ENCODE assay signal across 8 cellular contexts in genomic region chr20:2873747-2874041, GRCh38. TPM values are rescaled to one million over a fixed set of nuclear protein-coding genes. Genes with fewer than 3 reads are reported as not detected.
DNase-seq lines count a peak whose midpoint lies in the region; ATAC-seq and TF ChIP-seq lines count a peak whose summit lies in the region.

No MANE protein-coding gene starts in this region.

- H3K9ac ChIP-seq in fibroblast of lung (ENCODE audit: insufficient read depth, low read length): peak overlapping the region; percentile 80

- H3K79me2 ChIP-seq in fibroblast of lung (ENCODE audit: control insufficient read depth, insufficient read depth, low read length): peaks cover 25% of the 10 kb centered on the region

- H3K4me1 ChIP-seq in BE2C (no peaks in the 10 kb centered on the region), fibroblast of lung (ENCODE audit: control insufficient read depth, extremely low read depth, insufficient read depth, low read length) (peaks cover 10% of the 10 kb centered on the region), neutrophil (ENCODE audit: control insufficient read depth in 1 of 2, insufficient read depth in 1 of 2, low read depth in 1 of 2, low read length in 1 of 2) (peaks cover 21 to 33% of the 10 kb centered on the region in 2 experiments), tibial artery (peaks cover 0 to 48% (median 41%) of the 10 kb centered on the region in 4 donors)

- no peaks in the 10 kb centered on the region for H4K20me1 ChIP-seq in fibroblast of lung (ENCODE audit: control insufficient read depth, extremely low read depth, insufficient read depth, low read length)

- no peaks in the 10 kb centered on the region for H3K9me3 ChIP-seq in BE2C
- no peaks in the 10 kb centered on the region for H3K9me3 ChIP-seq in fibroblast of lung (ENCODE audit: control insufficient read depth, insufficient read depth, low read depth, low read length)
- no peaks in the 10 kb centered on the region for H3K9me3 ChIP-seq in neutrophil
- no peaks in the 10 kb centered on the region for H3K9me3 ChIP-seq in tibial artery

- H3K4me2 ChIP-seq in fibroblast of lung (ENCODE audit: extremely low read depth, insufficient read depth, low read length): peak overlapping the region; percentile 86

- H3K36me3 ChIP-seq in BE2C (no peaks in the 10 kb centered on the region), fibroblast of lung (ENCODE audit: control insufficient read depth, insufficient read depth, low read length) (peaks cover 1% of the 10 kb centered on the region), neutrophil (no peaks in the 10 kb centered on the region), tibial artery (no peaks in the 10 kb centered on the region)

- intact Hi-C loops in tibial artery (cut with DNase I; ENCODE audit: low total_unique reads): loop anchor here (2.0 to 10.0 kb wide), 2 partner anchors 31 to 179 kb away; partner anchors contain the start of gene EBF4

- H3K27me3 ChIP-seq in BE2C: no peaks in the 10 kb centered on the region
- no peaks in the 10 kb centered on the region for H3K27me3 ChIP-seq in fibroblast of lung (ENCODE audit: control insufficient read depth, insufficient read depth, low read length)
- peaks cover 29% of the 10 kb centered on the region for H3K27me3 ChIP-seq in neutrophil
- peaks cover 0 to 12% of the 10 kb centered on the region in 2 donors for H3K27me3 ChIP-seq in tibial artery

- TF ChIP-seq CTCF in BE2C (IDR thresholded peaks at IDR 0.05; ENCODE audit: low read depth, low read length) (no peak), fibroblast of lung (conservative IDR thresholded peaks at IDR 0.05 in 1 of 2, IDR thresholded peaks at IDR 0.05 in 1 of 2; ENCODE audit: low read depth in 1 of 2, low read length in 2 of 2) (no peak), neutrophil (IDR thresholded peaks at IDR 0.05) (no peak), tibial artery (IDR thresholded peaks at IDR 0.05) (no peak)

- DNase-seq in BE2C: peak; percentile 60
- peak; percentile 46 to 52 for DNase-seq in Kasumi-1 (lab: John Stamatoyannopoulos, UW)
- peak; percentile 70 for DNase-seq in activated T-cell treated with anti-CD3 and anti-CD28 coated beads for 48 hours (ENCODE audit: low read depth)
- DNase-seq in fibroblast of lung (ENCODE audit: low read depth in 2 of 2): peak in 1 of 2 donors; percentile 47
- DNase-seq in tibial artery: peak; percentile 36 to 71
- no peak for DNase-seq in NCI-H2107 (lab: John Stamatoyannopoulos, UW)

- ATAC-seq in GM21390 (IDR thresholded peaks at IDR 0.05; ENCODE audit: unreplicated experiment): peak; percentile 38

- H3K4me3 ChIP-seq in BE2C (ENCODE audit: low read depth, low read length): peak overlapping the region; percentile 81
- H3K4me3 ChIP-seq in fibroblast of lung (replicated peaks in 1 of 4; ENCODE audit: control extremely low read depth in 1 of 4, insufficient read depth in 1 of 4, low read depth in 3 of 4, low read length in 4 of 4): peak overlapping the region; percentile 76 to 89 (median 87)
- peak overlapping the region; percentile 64 to 97 for H3K4me3 ChIP-seq in neutrophil (ENCODE audit: low read depth in 1 of 2, low read length in 1 of 2)
- H3K4me3 ChIP-seq in tibial artery: peak overlapping the region; percentile 74 to 94

- H2AFZ ChIP-seq in fibroblast of lung (ENCODE audit: low read length): no peak overlapping the region

- H3K27ac ChIP-seq in fibroblast of lung (ENCODE audit: insufficient read depth, low read length): peak overlapping the region; percentile 52
- H3K27ac ChIP-seq in neutrophil: peak overlapping the region; percentile 75
- peak overlapping the region; percentile 71 to 81 for H3K27ac ChIP-seq in tibial artery

RNA-seq across cellular contexts. Expression of gene PTPRA, which starts 0.4 kb away (rescaled TPM):
- polyA plus RNA-seq in BE2C (2012; ENCODE audit: insufficient read depth, insufficient read length, low read depth): 38.8 TPM
- total RNA-seq in fibroblast of lung: 22.3 and 27.9 TPM in 2 replicates
- polyA plus RNA-seq in fibroblast of lung: 106 and 127 TPM in 2 replicates
- 44.5 and 49.4 TPM in 2 replicates for polyA plus RNA-seq in fibroblast of lung (2012)
- polyA minus RNA-seq in fibroblast of lung (ENCODE audit: low replicate concordance): 56.0 and 63.2 TPM in 2 replicates

RNA-seq across cellular contexts. Expression of gene VPS16, which starts 33.1 kb away (rescaled TPM):
- 25.7 TPM for polyA plus RNA-seq in BE2C (2012; ENCODE audit: insufficient read depth, insufficient read length, low read depth)
- total RNA-seq in fibroblast of lung: 46.1 and 48.5 TPM in 2 replicates
- 32.2 and 32.9 TPM in 2 replicates for polyA plus RNA-seq in fibroblast of lung
- polyA plus RNA-seq in fibroblast of lung (2012): 41.1 and 41.6 TPM in 2 replicates
- polyA minus RNA-seq in fibroblast of lung (ENCODE audit: low replicate concordance): 53.3 and 85.6 TPM in 2 replicates

RNA-seq across cellular contexts. Expression of gene PCED1A, which starts 33.2 kb away (rescaled TPM):
- polyA plus RNA-seq in BE2C (2012; ENCODE audit: insufficient read depth, insufficient read length, low read depth): 24.0 TPM
- 26.4 and 36.0 TPM in 2 replicates for total RNA-seq in fibroblast of lung
- 10.3 and 16.4 TPM in 2 replicates for polyA plus RNA-seq in fibroblast of lung
- 18.2 and 26.9 TPM in 2 replicates for polyA plus RNA-seq in fibroblast of lung (2012)
- polyA minus RNA-seq in fibroblast of lung (ENCODE audit: low replicate concordance): 13.2 and 14.3 TPM in 2 replicates

RNA-seq across cellular contexts. Expression of gene TMEM239, which starts 57.5 kb away (rescaled TPM):
- polyA plus RNA-seq in BE2C (2012; ENCODE audit: insufficient read depth, insufficient read length, low read depth): not detected
- total RNA-seq in fibroblast of lung: under 0.01 TPM in 1 of 2 replicates, not detected in the other
- 0.03 TPM in 1 of 2 replicates, not detected in the other for polyA plus RNA-seq in fibroblast of lung
- not detected in 2 replicates for polyA plus RNA-seq in fibroblast of lung (2012)
- polyA minus RNA-seq in fibroblast of lung (ENCODE audit: low replicate concordance): not detected in 2 replicates

RNA-seq across cellular contexts. Expression of gene C20orf141, which starts 58.9 kb away (rescaled TPM):
- polyA plus RNA-seq in BE2C (2012; ENCODE audit: insufficient read depth, insufficient read length, low read depth): not detected
- total RNA-seq in fibroblast of lung: not detected in 2 replicates
- polyA plus RNA-seq in fibroblast of lung: 0.36 and 0.57 TPM in 2 replicates
- 0.60 and 1.4 TPM in 2 replicates for polyA plus RNA-seq in fibroblast of lung (2012)
- polyA minus RNA-seq in fibroblast of lung (ENCODE audit: low replicate concordance): 2.1 TPM in 1 of 2 replicates, not detected in the other
